Comparison of ENCODE assay signal across 15 cellular contexts in the genomic region with DNA sequence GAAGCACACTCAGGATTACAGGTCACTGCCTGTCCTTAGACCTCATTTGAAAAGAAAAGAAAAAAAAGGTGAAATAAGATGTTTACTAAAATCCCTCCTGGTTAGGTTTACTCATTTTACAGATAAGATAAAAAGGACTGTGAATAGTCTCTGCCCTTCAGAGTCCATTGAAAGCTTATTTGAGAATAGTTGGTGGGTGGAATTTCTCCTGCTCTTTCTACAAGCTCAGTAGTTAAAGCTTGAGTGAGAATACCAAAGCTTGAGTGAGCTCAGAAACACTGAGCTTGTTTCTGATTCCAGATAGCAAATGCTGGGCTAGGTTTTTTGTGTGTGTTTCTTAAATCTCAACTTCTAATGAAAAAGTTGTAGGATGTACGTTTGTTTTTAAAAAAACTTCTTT.
A peak's percentile ranks its signal among the peaks of the same experiment; 100 is the strongest.
DNase-seq lines count a peak whose midpoint lies in the region; TF ChIP-seq lines count a peak whose summit lies in the region.
"Had no signal": no experiment of that assay in that cellular context is flagged by ENCODE, and none has a peak within 500 bp of the region (broad histone marks: within the 10 kb centered on the region; RNA-seq: fewer than 3 reads in every experiment).

No MANE protein-coding gene starts in this region.

- peaks cover 54% of the 10 kb centered on the region for H3K4me1 Mint-ChIP-seq in endodermal cell

- H3K27ac Mint-ChIP-seq in endodermal cell: peak overlapping the region; percentile 96
- H3K27ac Mint-ChIP-seq: CD8-positive, alpha-beta T cell had no signal

- no peak for TF ChIP-seq CTCF in endodermal cell (conservative IDR thresholded peaks at IDR 0.05)
- no peak for TF ChIP-seq CTCF in osteoblast (IDR thresholded peaks at IDR 0.05; ENCODE audit: extremely low read depth, low read depth, low read length)

- in situ Hi-C loops in KBM-7 (cut with MboI; ENCODE audit: low pct_unique_long_range_greater_than_20kb, low sequenced_read_pairs): no loop called here

- H3K27me3 ChIP-seq in endodermal cell (ENCODE audit: control insufficient read depth, insufficient read depth, low read length, poor library complexity, severe bottlenecking) (no peaks in the 10 kb centered on the region), osteoblast (ENCODE audit: insufficient read depth, low read length) (no peaks in the 10 kb centered on the region)
- H3K27me3 ChIP-seq: BE2C had no signal

- H3K27me3 Mint-ChIP-seq in endodermal cell (ENCODE audit: insufficient read depth): no peaks in the 10 kb centered on the region
- H3K27me3 Mint-ChIP-seq: IgD-negative memory B cell had no signal

- DNase-seq in NCI-H226: peak; percentile 26
- no peak for DNase-seq in endodermal cell
- no peak for DNase-seq in osteoblast (ENCODE audit: insufficient read length, low spot score, missing footprints)
- no peak for DNase-seq in KBM-7
- DNase-seq in DMS53 (lab: John Stamatoyannopoulos, UW): no peak
- DNase-seq in NCI-H2029 (lab: John Stamatoyannopoulos, UW): no peak
- no peak for DNase-seq in GF-D8 (lab: John Stamatoyannopoulos, UW)
- DNase-seq: BE2C; CD8-positive, alpha-beta T cell; COR-L47; GM23248 had no signal

- H3K4me1 ChIP-seq in endodermal cell (ENCODE audit: control insufficient read depth, insufficient read depth, low read length): peaks cover 10% of the 10 kb centered on the region
- no peaks in the 10 kb centered on the region for H3K4me1 ChIP-seq in osteoblast (ENCODE audit: insufficient read depth, low read length)
- H3K4me1 ChIP-seq: A549, BE2C had no signal

- H3K36me3 ChIP-seq in endodermal cell (ENCODE audit: control insufficient read depth, insufficient read depth, low read length): no peaks in the 10 kb centered on the region
- H3K36me3 ChIP-seq in osteoblast (ENCODE audit: insufficient read depth, low read length): no peaks in the 10 kb centered on the region
- H3K36me3 ChIP-seq: BE2C had no signal

- H3K9me3 ChIP-seq in endodermal cell (ENCODE audit: control insufficient read depth, low read length): no peaks in the 10 kb centered on the region
- no peaks in the 10 kb centered on the region for H3K9me3 ChIP-seq in osteoblast (ENCODE audit: low read depth, low read length)
- H3K9me3 ChIP-seq: A549, BE2C had no signal

- peak overlapping the region; percentile 37 for H3K4me3 Mint-ChIP-seq in endodermal cell
- H3K4me3 Mint-ChIP-seq: CD8-positive, alpha-beta T cell had no signal

- peak overlapping the region; percentile 6 for H3K27ac ChIP-seq in endodermal cell (ENCODE audit: low read depth, low read length)
- H3K27ac ChIP-seq in osteoblast (ENCODE audit: low read depth, low read length): no peak overlapping the region
- H3K27ac ChIP-seq: A549, C4-2B, GM23248, HL-60 had no signal

- H2AFZ ChIP-seq in osteoblast (ENCODE audit: low read length): peak overlapping the region; percentile 14
- H2AFZ ChIP-seq: GM23248 had no signal

- no peaks in the 10 kb centered on the region for H3K9me3 Mint-ChIP-seq in endodermal cell
- H3K9me3 Mint-ChIP-seq: CD8-positive, alpha-beta T cell had no signal

- peak overlapping the region; percentile 19 for H3K9ac ChIP-seq in endodermal cell (ENCODE audit: extremely low read depth, low read length, poor library complexity, severe bottlenecking)
- H3K9ac ChIP-seq: GM23248 had no signal

- no peaks in the 10 kb centered on the region for H3K36me3 Mint-ChIP-seq in endodermal cell (ENCODE audit: low read depth)
- H3K36me3 Mint-ChIP-seq: CD8-positive, alpha-beta T cell; IgD-negative memory B cell had no signal

- no peaks in the 10 kb centered on the region for H3K79me2 ChIP-seq in osteoblast (ENCODE audit: insufficient read depth, low read length)

- WGBS in endodermal cell (ENCODE audit: insufficient coverage in 1 of 2, insufficient read length in 1 of 2), 2 experiments: 25% methylated on average over 1 of the region's 1 CpG; no CpG with 5 or more reads in 1 of the 2 experiments

- no peak overlapping the region for H3K4me2 ChIP-seq in osteoblast (ENCODE audit: insufficient read depth, low read length)
- H3K4me2 ChIP-seq: A549 had no signal

- peak overlapping the region; percentile 61 for H3K4me3 ChIP-seq in endodermal cell (ENCODE audit: low read length)
- no peak overlapping the region for H3K4me3 ChIP-seq in osteoblast (ENCODE audit: insufficient read depth, low read length)
- H3K4me3 ChIP-seq: A549, GM23248 had no signal

- no peaks in the 10 kb centered on the region for H4K20me1 ChIP-seq in osteoblast (ENCODE audit: insufficient read depth, low read length)
